Comparison of ENCODE assay signal across 8 cellular contexts in genomic region chr1:50969611-50970507, GRCh38. TPM values are rescaled to one million over a fixed set of nuclear protein-coding genes. Genes with fewer than 3 reads are reported as not detected.
A peak's percentile ranks its signal among the peaks of the same experiment; 100 is the strongest.
DNase-seq lines count a peak whose midpoint lies in the region; ATAC-seq lines count a peak whose summit lies in the region.

CDKN2C (plus strand) TSS chr1:50970245; CDS start chr1:50970369, 124 bp downstream.

- DNase-seq in COR-L47 (lab: John Stamatoyannopoulos, UW) (peak; percentile 90), HPDE6-E6E7 (ENCODE audit: extremely low spot score) (peak; percentile 42), NCI-H748 (lab: John Stamatoyannopoulos, UW; ENCODE audit: unreplicated experiment) (peak; percentile 96), medulla oblongata (ENCODE audit: extremely low spot score) (peak; percentile 88)
- peak; percentile 61 for DNase-seq in activated CD4-positive, alpha-beta memory T cell treated with anti-CD3 and anti-CD28 coated beads for 36 hours
- DNase-seq in effector memory CD8-positive, alpha-beta T cell = peak; percentile 43 to 49 (median 44)
- peak; percentile 51 for DNase-seq in stimulated activated naive CD8-positive, alpha-beta T cell treated with anti-CD3 and anti-CD28 coated beads, Interleukin-15, Interleukin-2, amounts not matched to agents 100 U/mL and 50 U/mL, for 24 hours

- POLR2A ChIA-PET in activated CD4-positive, alpha-beta memory T cell treated with anti-CD3 and anti-CD28 coated beads for 36 hours (lab: Charles Lee) = interaction anchor here (1.2 to 3.2 kb wide), 3 partner anchors 8 to 17 kb away, joined by 5 to 24 read pairs (median 20); partner anchors contain the start of gene FAF1

- CTCF ChIA-PET in activated CD4-positive, alpha-beta memory T cell treated with anti-CD3 and anti-CD28 coated beads for 36 hours (lab: Charles Lee) = interaction anchor here (0.8 to 4.1 kb wide), 5 partner anchors 8 to 222 kb away, joined by 3 to 25 read pairs (median 5); partner anchors contain the start of gene FAF1

- peaks cover 29% of the 10 kb centered on the region for H3K4me1 Mint-ChIP-seq in activated CD4-positive, alpha-beta memory T cell treated with anti-CD3 and anti-CD28 coated beads for 36 hours (ENCODE audit: low read depth)
- peaks cover 15 to 20% of the 10 kb centered on the region in 2 donors for H3K4me1 Mint-ChIP-seq in effector memory CD8-positive, alpha-beta T cell (ENCODE audit: low read depth in 2 of 2)

- intact Hi-C loops in activated CD4-positive, alpha-beta memory T cell treated with anti-CD3 and anti-CD28 coated beads for 36 hours (cut with micrococcal nuclease) = loop anchor here (2.0 to 10.0 kb wide), 6 partner anchors 39 to 905 kb away; partner anchors contain the start of genes DMRTA2, EPS15 and NRDC

- H3K27ac Mint-ChIP-seq in activated CD4-positive, alpha-beta memory T cell treated with anti-CD3 and anti-CD28 coated beads for 36 hours = peak within 1 kb of the TSS; percentile 97
- H3K27ac Mint-ChIP-seq in effector memory CD8-positive, alpha-beta T cell = peak within 1 kb of the TSS; percentile 81 to 91

- no peaks in the 10 kb centered on the region for H3K9me3 Mint-ChIP-seq in activated CD4-positive, alpha-beta memory T cell treated with anti-CD3 and anti-CD28 coated beads for 36 hours
- no peaks in the 10 kb centered on the region for H3K9me3 Mint-ChIP-seq in effector memory CD8-positive, alpha-beta T cell

- H3K27me3 Mint-ChIP-seq in activated CD4-positive, alpha-beta memory T cell treated with anti-CD3 and anti-CD28 coated beads for 36 hours = peaks cover 25% of the 10 kb centered on the region
- H3K27me3 Mint-ChIP-seq in effector memory CD8-positive, alpha-beta T cell = no peaks in the 10 kb centered on the region

- peak within 1 kb of the TSS; percentile 88 for H3K4me3 Mint-ChIP-seq in activated CD4-positive, alpha-beta memory T cell treated with anti-CD3 and anti-CD28 coated beads for 36 hours
- peak within 1 kb of the TSS; percentile 95 for H3K4me3 Mint-ChIP-seq in effector memory CD8-positive, alpha-beta T cell

- peaks cover 13% of the 10 kb centered on the region for H3K36me3 Mint-ChIP-seq in activated CD4-positive, alpha-beta memory T cell treated with anti-CD3 and anti-CD28 coated beads for 36 hours
- H3K36me3 Mint-ChIP-seq in effector memory CD8-positive, alpha-beta T cell (ENCODE audit: insufficient read depth) = peaks cover 24% of the 10 kb centered on the region

- ATAC-seq in GM19463 (IDR thresholded peaks at IDR 0.05; ENCODE audit: unreplicated experiment) = peak; percentile 20
- ATAC-seq in effector memory CD8-positive, alpha-beta T cell (replicated peaks) = peak; percentile 28
- peak; percentile 42 for ATAC-seq in stimulated activated naive CD8-positive, alpha-beta T cell treated with anti-CD3 and anti-CD28 coated beads, Interleukin-15, Interleukin-2, amounts not matched to agents 100 U/mL and 50 U/mL, for 24 hours

RNA-seq across cellular contexts. Expression of gene CDKN2C, which starts in this region (rescaled TPM):
- 10 to 100 TPM; 15.5 to 16.8 TPM for total RNA-seq in activated CD4-positive, alpha-beta memory T cell treated with anti-CD3 and anti-CD28 coated beads for 36 hours

Comparison
In these comparisons a context has a peak if more than half of its experiments do, and no peak if none do; other contexts are left out.
1. Peak in every context shown above with its lines: DNase-seq and ATAC-seq.
2. DNase-seq: peak in every context shown above with its lines; median percentile 96 in NCI-H748; 90 in COR-L47; 88 in medulla oblongata; 61 in activated CD4-positive, alpha-beta memory T cell treated with anti-CD3 and anti-CD28 coated beads for 36 hours; 51 in stimulated activated naive CD8-positive, alpha-beta T cell treated with anti-CD3 and anti-CD28 coated beads, Interleukin-15, Interleukin-2, amounts not matched to agents 100 U/mL and 50 U/mL, for 24 hours; 44 in effector memory CD8-positive, alpha-beta T cell; 42 in HPDE6-E6E7.